Comparison of ENCODE assay signal across 8 cellular contexts in the genomic region with DNA sequence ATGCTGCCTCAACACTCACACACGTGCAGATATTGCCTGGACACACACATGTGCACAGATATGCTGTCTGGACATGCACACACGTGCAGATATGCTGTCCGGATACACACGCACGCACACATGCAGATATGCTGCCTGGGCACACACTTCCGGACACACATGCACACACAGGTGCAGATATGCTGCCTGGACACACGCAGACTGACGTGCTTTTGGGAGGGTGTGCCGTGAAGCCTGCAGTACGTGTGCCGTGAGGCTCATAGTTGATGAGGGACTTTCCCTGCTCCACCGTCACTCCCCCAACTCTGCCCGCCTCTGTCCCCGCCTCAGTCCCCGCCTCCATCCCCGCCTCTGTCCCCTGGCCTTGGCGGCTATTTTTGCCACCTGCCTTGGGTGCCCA. TPM values are rescaled to one million over a fixed set of nuclear protein-coding genes. Genes with fewer than 3 reads are reported as not detected.
DNase-seq lines count a peak whose midpoint lies in the region; ATAC-seq and TF ChIP-seq lines count a peak whose summit lies in the region.

No MANE protein-coding gene starts in this region.

- TF ChIP-seq CTCF in nephron (IDR thresholded peaks at IDR 0.05; ENCODE audit: unreplicated experiment in 3 of 3) (no peak), uterus (IDR thresholded peaks at IDR 0.05) (no peak)

- H3K27me3 Mint-ChIP-seq in nephron (ENCODE audit: low read depth), result no peaks in the 10 kb centered on the region

- no peak overlapping the region for H3K4me3 ChIP-seq in BLaER1
- no peak overlapping the region for H3K4me3 ChIP-seq in uterus

- peaks cover 67% of the 10 kb centered on the region for H3K4me1 ChIP-seq in BLaER1
- H3K4me1 ChIP-seq in uterus, result no peaks in the 10 kb centered on the region

- intact Hi-C loops in uterus (cut with DNase I; ENCODE audit: low total_unique reads), result no loop called here

- H3K27me3 ChIP-seq in BLaER1 (peaks cover 4% of the 10 kb centered on the region; the same call in 1 of the 2 replicates), uterus (peaks cover 0 to 18% of the 10 kb centered on the region in 2 donors)

- H3K9me3 ChIP-seq in BLaER1, result no peaks in the 10 kb centered on the region
- H3K9me3 ChIP-seq in uterus, result no peaks in the 10 kb centered on the region

- in situ Hi-C loops in G401 (cut with HindIII; ENCODE audit: low sequenced_read_pairs), result no loop called here

- peaks cover 11% of the 10 kb centered on the region for H3K36me3 Mint-ChIP-seq in nephron (ENCODE audit: low read depth)

- ATAC-seq in HG03460 (IDR thresholded peaks at IDR 0.05; ENCODE audit: unreplicated experiment), result peak; percentile 53

- H3K4me2 ChIP-seq in BLaER1, result peak overlapping the region; percentile 50

- peak overlapping the region in 1 of 3 experiments; percentile 32 for H3K4me3 Mint-ChIP-seq in nephron

- H3K36me3 ChIP-seq in BLaER1 (peaks cover 45% of the 10 kb centered on the region), uterus (no peaks in the 10 kb centered on the region)

- H3K9ac ChIP-seq in BLaER1, result no peak overlapping the region

- peaks cover 25% of the 10 kb centered on the region for H3K4me1 Mint-ChIP-seq in nephron

- H3K27ac Mint-ChIP-seq in nephron, result peak overlapping the region in 2 of 3 experiments; percentile 62 to 80

- H3K9me3 Mint-ChIP-seq in nephron, result no peaks in the 10 kb centered on the region

- DNase-seq in GM19238 (ENCODE audit: insufficient read length, low spot score) (peak; percentile 81), uterus (no peak), EL (no peak), G401 (ENCODE audit: low spot score) (no peak)
- peak; percentile 75 to 77 for DNase-seq in activated T-cell treated with anti-CD3 and anti-CD28 coated beads, Interleukin-2, amount 50 U/mL, for 48 hours

- no peak for TF ChIP-seq POLR2A in uterus (IDR thresholded peaks at IDR 0.05)

- H4K20me1 ChIP-seq in BLaER1, result peaks cover 72% of the 10 kb centered on the region

- H3K27ac ChIP-seq in BLaER1, result no peak overlapping the region
- no peak overlapping the region for H3K27ac ChIP-seq in uterus

RNA-seq across cellular contexts. Expression of gene FGFRL1, which starts 14.7 kb away (rescaled TPM):
- 10 to 100 TPM in 2 of 4 donors, 1 to 10 TPM in 2; 2.8 to 24.8 (median 13.9) TPM for total RNA-seq in uterus
- 23.9 and 28.5 TPM in 2 replicates for total RNA-seq in G401 (2014; rRNA removed; shearing (Covaris generic))

RNA-seq across cellular contexts. Expression of gene SLC26A1, which starts 32.9 kb away (rescaled TPM):
- total RNA-seq in uterus, result under 1 TPM in 2 of 4 donors, not detected in 2; 0.07 to 0.12 TPM
- 0.74 and 0.85 TPM in 2 replicates for total RNA-seq in G401 (2014; rRNA removed; shearing (Covaris generic))

RNA-seq across cellular contexts. Expression of gene IDUA, which starts 39.3 kb away (rescaled TPM):
- total RNA-seq in uterus, result 10 to 100 TPM in 2 of 4 donors, 1 to 10 TPM in 2; 2.8 to 45.8 (median 9.9) TPM
- total RNA-seq in G401 (2014; rRNA removed; shearing (Covaris generic)), result 3.0 and 3.8 TPM in 2 replicates

RNA-seq across cellular contexts. Expression of gene DGKQ, which starts 52.7 kb away (rescaled TPM):
- total RNA-seq in uterus, result 10 to 100 TPM in 2 of 4 donors, 1 to 10 TPM in 2; 1.2 to 12.7 (median 10.1) TPM
- total RNA-seq in G401 (2014; rRNA removed; shearing (Covaris generic)), result 11.0 and 12.9 TPM in 2 replicates

Comparison
In these comparisons a context has a peak if more than half of its experiments do, and no peak if none do; other contexts are left out.
1. DNase-seq: peak in GM19238 (single experiment) and activated T-cell treated with anti-CD3 and anti-CD28 coated beads, Interleukin-2, amount 50 U/mL, for 48 hours (2 of 2); none in uterus (0 of 2), EL (single experiment) and G401 (single experiment).